Comparison of ENCODE assay signal across 9 cellular contexts in the genomic region with DNA sequence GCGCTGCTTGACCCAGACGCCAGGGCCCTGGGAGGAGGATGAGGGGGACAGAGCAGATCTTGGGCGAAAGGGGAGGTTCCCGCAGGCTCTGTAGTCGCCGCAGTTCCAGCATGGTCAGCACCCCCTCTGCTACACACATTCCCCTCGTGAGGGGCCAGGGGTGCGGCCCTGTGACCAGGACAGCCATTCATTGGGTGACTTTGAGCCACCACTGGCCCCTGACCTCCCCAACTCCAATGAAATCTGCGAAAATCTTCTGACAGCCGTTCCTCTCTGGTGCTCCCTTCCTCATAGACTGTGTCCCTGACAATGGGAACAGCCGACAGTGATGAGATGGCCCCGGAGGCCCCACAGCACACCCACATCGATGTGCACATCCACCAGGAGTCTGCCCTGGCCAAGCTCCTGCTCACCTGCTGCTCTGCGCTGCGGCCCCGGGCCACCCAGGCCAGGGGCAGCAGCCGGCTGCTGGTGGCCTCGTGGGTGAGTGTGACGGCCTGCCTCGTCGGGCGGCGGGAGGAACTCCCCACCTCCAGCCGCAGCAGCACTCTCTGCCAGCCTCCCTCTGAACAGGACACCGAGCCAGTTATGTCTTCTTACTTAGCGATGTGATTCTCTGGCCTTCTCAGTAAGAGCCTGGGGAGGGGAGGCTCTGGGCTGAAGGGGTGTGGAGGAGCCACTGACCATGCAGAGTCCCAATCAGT. TPM values are rescaled to one million over a fixed set of nuclear protein-coding genes. Genes with fewer than 3 reads are reported as not detected.
A peak's percentile ranks its signal among the peaks of the same experiment; 100 is the strongest.
DNase-seq lines count a peak whose midpoint lies in the region; ATAC-seq and TF ChIP-seq lines count a peak whose summit lies in the region.
"Had no signal": no experiment of that assay in that cellular context is flagged by ENCODE, and none has a peak within 500 bp of the region (broad histone marks: within the 10 kb centered on the region; RNA-seq: fewer than 3 reads in every experiment).

No MANE protein-coding gene starts in this region.

- peak overlapping the region in 7 of 10 donors; percentile 21 to 81 (median 71) for H3K27ac ChIP-seq in heart right ventricle
- no peak overlapping the region for H3K27ac ChIP-seq in neural progenitor cell

- H3K4me3 Mint-ChIP-seq in CD14-positive monocyte, result peak overlapping the region; percentile 83 to 93
- H3K4me3 Mint-ChIP-seq in neural progenitor cell, result peak overlapping the region; percentile 62

- H3K4me1 ChIP-seq in heart right ventricle (peaks cover 0 to 44% (median 17%) of the 10 kb centered on the region in 9 donors), neural progenitor cell (no peaks in the 10 kb centered on the region)

- H3K9ac ChIP-seq in neural progenitor cell, result no peak overlapping the region

- intact Hi-C loops in CD14-positive monocyte (cut with micrococcal nuclease), result no loop called here
- intact Hi-C loops in heart right ventricle (cut with DNase I), result no loop called here

- H3K27ac Mint-ChIP-seq in CD14-positive monocyte (peak overlapping the region in 3 of 7 donors; percentile 21 to 84 (median 66)), neural progenitor cell (no peak overlapping the region)

- H3K9me3 ChIP-seq in heart right ventricle (peaks cover 0 to 12% (median 6%) of the 10 kb centered on the region in 11 donors), neural progenitor cell (ENCODE audit: low read depth) (no peaks in the 10 kb centered on the region)

- peaks cover 0 to 46% (median 31%) of the 10 kb centered on the region in 3 donors for H3K27me3 Mint-ChIP-seq in CD14-positive monocyte (ENCODE audit: low read depth in 3 of 3)
- H3K27me3 Mint-ChIP-seq in neural progenitor cell (ENCODE audit: insufficient read depth, low read depth), result peaks cover 34% of the 10 kb centered on the region

- peak overlapping the region; percentile 82 for H3K4me2 ChIP-seq in neural progenitor cell

- no peaks in the 10 kb centered on the region for H4K20me1 ChIP-seq in neural progenitor cell (ENCODE audit: low read depth)

- TF ChIP-seq CTCF in CD14-positive monocyte (IDR thresholded peaks at IDR 0.05), result no peak
- TF ChIP-seq CTCF in heart right ventricle (IDR thresholded peaks at IDR 0.05), result no peak
- TF ChIP-seq CTCF in neural progenitor cell (IDR thresholded peaks at IDR 0.05), result no peak

- WGBS in heart right ventricle, 2 donors, result 56 to 63% methylated on average over 26 of the region's 26 CpGs

- DNase-seq in CD14-positive monocyte (ENCODE audit: low spot score), result no peak
- peak; percentile 6 for DNase-seq in NCI-H146 treated with DMSO at 0.1 percent for 48 hours (lab: John Stamatoyannopoulos, UW; ENCODE audit: unreplicated experiment)
- DNase-seq in heart right ventricle, result no peak
- DNase-seq in neural progenitor cell (ENCODE audit: low spot score), result no peak
- no peak for DNase-seq in NCI-H1417 treated with DMSO at 0.1 percent for 48 hours (lab: John Stamatoyannopoulos, UW)
- no peak for DNase-seq in NCI-H1105 (lab: John Stamatoyannopoulos, UW)
- DNase-seq in SK-N-DZ (ENCODE audit: low spot score), result no peak

- ATAC-seq in heart right ventricle (peak in 7 of 8 donors; percentile 1 to 29 (median 3)), GM21576 (IDR thresholded peaks at IDR 0.05; ENCODE audit: unreplicated experiment) (no peak)

- H3K79me2 ChIP-seq in neural progenitor cell (ENCODE audit: low read depth), result no peaks in the 10 kb centered on the region

- peaks cover 43% of the 10 kb centered on the region for H3K4me1 Mint-ChIP-seq in CD14-positive monocyte
- H3K4me1 Mint-ChIP-seq in neural progenitor cell, result peaks cover 14% of the 10 kb centered on the region

- H3K4me3 ChIP-seq in heart right ventricle (peak overlapping the region; percentile 42 to 76 (median 66)), neural progenitor cell (peak overlapping the region; percentile 44)

- no peaks in the 10 kb centered on the region for H3F3A ChIP-seq in neural progenitor cell (ENCODE audit: low read depth)

- H3K9me3 Mint-ChIP-seq in CD14-positive monocyte, result peaks cover 11 to 19% (median 16%) of the 10 kb centered on the region in 7 donors
- H3K9me3 Mint-ChIP-seq in neural progenitor cell, result peaks cover 15% of the 10 kb centered on the region

- peaks cover 0 to 29% (median 0%) of the 10 kb centered on the region in 9 donors for H3K36me3 ChIP-seq in heart right ventricle
- no peaks in the 10 kb centered on the region for H3K36me3 ChIP-seq in neural progenitor cell

- H3K27me3 ChIP-seq in heart right ventricle (peaks cover 0 to 50% (median 25%) of the 10 kb centered on the region in 7 donors), neural progenitor cell (peaks cover 67% of the 10 kb centered on the region)

- H2AFZ ChIP-seq in neural progenitor cell (replicated peaks), result no peak overlapping the region

- H3K36me3 Mint-ChIP-seq in CD14-positive monocyte (peaks cover 55 to 67% of the 10 kb centered on the region in 2 donors), neural progenitor cell (no peaks in the 10 kb centered on the region)

RNA-seq across cellular contexts. Expression of a gene that starts 0.8 kb away (rescaled TPM):
- polyA plus RNA-seq in CD14-positive monocyte (100 to 1,000 TPM in 1 of 2 donors, 10 to 100 TPM in 1; 14.1 to 285 TPM), heart right ventricle (10 to 100 TPM; 16.8 to 19.2 TPM)
- total RNA-seq in heart right ventricle (10 to 100 TPM; 12.1 to 86.6 (median 22.2) TPM), neural progenitor cell (ENCODE audit: low replicate concordance) (0.62 TPM in 1 of 2 replicates, not detected in the other)
- polyA plus RNA-seq in SK-N-DZ (2014; cell fraction: cytosol; rRNA removed), result 2.7 TPM in 1 of 2 replicates, not detected in the other
- 0.53 TPM in 1 of 2 replicates, not detected in the other for polyA plus RNA-seq in SK-N-DZ (2014; cell fraction: nucleus; rRNA removed)
- total RNA-seq: fibroblast of villous mesenchyme had no signal

RNA-seq across cellular contexts. Expression of a gene that starts 1.2 kb away (rescaled TPM):
- polyA plus RNA-seq in CD14-positive monocyte, result 1,000 to 10,000 TPM in 1 of 2 donors, 10 to 100 TPM in 1; 30.6 to 1,279 TPM
- 100 to 1,000 TPM in 2 of 10 donors, 10 to 100 TPM in 8; 19.6 to 149 (median 52.6) TPM for total RNA-seq in heart right ventricle
- 10 to 100 TPM; 15.9 to 24.8 TPM for polyA plus RNA-seq in heart right ventricle
- total RNA-seq in neural progenitor cell (ENCODE audit: low replicate concordance), result 0.54 and 1.1 TPM in 2 replicates
- polyA plus RNA-seq in SK-N-DZ (2014; cell fraction: cytosol; rRNA removed), result 0.32 TPM in 1 of 2 replicates, not detected in the other
- not detected in 2 replicates for polyA plus RNA-seq in SK-N-DZ (2014; cell fraction: nucleus; rRNA removed)

RNA-seq across cellular contexts. Expression of a gene that starts 50.9 kb away (rescaled TPM):
- polyA plus RNA-seq in CD14-positive monocyte, result under 1 TPM in 1 of 2 donors, not detected in 1; 0.31 TPM
- total RNA-seq in heart right ventricle, result 1 to 10 TPM in 1 of 10 donors, under 1 TPM in 7, not detected in 2; 0.09 to 1.2 (median 0.37) TPM
- polyA plus RNA-seq in heart right ventricle, result under 1 TPM in 1 of 2 donors, not detected in 1; 0.04 TPM
- total RNA-seq in neural progenitor cell (ENCODE audit: low replicate concordance), result not detected in 2 replicates
- polyA plus RNA-seq in SK-N-DZ (2014; cell fraction: cytosol; rRNA removed), result not detected in 2 replicates
- not detected in 2 replicates for polyA plus RNA-seq in SK-N-DZ (2014; cell fraction: nucleus; rRNA removed)
- total RNA-seq: fibroblast of villous mesenchyme had no signal
